ENCODE assay signal across 31 cellular contexts in the genomic region with DNA sequence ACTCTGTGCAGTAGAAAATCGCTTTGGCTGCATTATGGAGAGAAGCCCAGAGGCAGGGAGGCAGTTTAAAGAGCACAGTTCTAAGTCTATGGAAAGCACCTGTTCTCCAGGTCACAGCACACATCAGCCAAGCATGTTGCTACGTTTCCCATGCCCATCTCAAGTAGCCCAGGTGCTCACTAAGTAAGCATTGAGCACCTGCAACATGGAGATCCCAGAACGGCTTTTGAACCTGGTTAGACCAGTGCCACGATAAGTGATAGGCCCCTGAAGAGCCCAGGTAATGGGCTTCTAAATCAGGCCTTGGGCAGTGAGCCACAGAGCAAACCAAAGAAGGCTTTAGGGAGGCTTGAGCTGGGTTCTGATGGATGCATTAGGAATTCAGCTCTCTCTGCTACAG.
A peak's percentile ranks its signal among the peaks of the same experiment; 100 is the strongest.
DNase-seq lines count a peak whose midpoint lies in the region; ATAC-seq and TF ChIP-seq lines count a peak whose summit lies in the region.
"Had no signal": no experiment of that assay in that cellular context is flagged by ENCODE, and none has a peak within 500 bp of the region (broad histone marks: within the 10 kb centered on the region; RNA-seq: fewer than 3 reads in every experiment).

No MANE protein-coding gene starts in this region.

- H3K27ac ChIP-seq in endodermal cell (ENCODE audit: low read depth, low read length), result no peak overlapping the region
- H3K27ac ChIP-seq in stomach, result no peak overlapping the region
- H3K27ac ChIP-seq: dorsolateral prefrontal cortex, heart left ventricle, Peyer's patch, VCaP had no signal

- H3K27ac Mint-ChIP-seq in endodermal cell, result no peak overlapping the region
- H3K27ac Mint-ChIP-seq: activated naive CD8-positive, alpha-beta T cell; B cell; CD8-positive, alpha-beta T cell; naive B cell; stimulated activated memory B cell treated with anti-CD40 and anti-IgM and Interleukin-4, amounts not matched to agents 10 μg/mL and 1 μg/mL and 100 μg/mL, for 72 hours; T-helper 2 cell treated with Interferon-gamma antibody and Interleukin-4, amounts not matched to agents 5 μg/mL and 100 μg/mL, for 36 hours had no signal

- WGBS in endodermal cell (ENCODE audit: insufficient coverage in 1 of 2, insufficient read length in 1 of 2), 2 experiments, result 89 to 94% methylated on average over 4 of the region's 4 CpGs
- WGBS in stomach, 5 donors, result 54 to 86% (median 78%) methylated on average over 4 of the region's 4 CpGs

- intact Hi-C loops in stomach (cut with DNase I; ENCODE audit: low total_unique reads), result no loop called here

- no peak overlapping the region for H3K9ac ChIP-seq in endodermal cell (ENCODE audit: extremely low read depth, low read length, poor library complexity, severe bottlenecking)

- H3K27me3 ChIP-seq in endodermal cell (ENCODE audit: control insufficient read depth, insufficient read depth, low read length, poor library complexity, severe bottlenecking), result peaks cover 31% of the 10 kb centered on the region
- H3K27me3 ChIP-seq in stomach, result peaks cover 0 to 34% (median 4%) of the 10 kb centered on the region in 3 donors
- H3K27me3 ChIP-seq: Peyer's patch had no signal

- H3K9me3 Mint-ChIP-seq in endodermal cell, result peaks cover 2% of the 10 kb centered on the region
- H3K9me3 Mint-ChIP-seq: T-helper 2 cell treated with Interferon-gamma antibody and Interleukin-4, amounts not matched to agents 5 μg/mL and 100 μg/mL, for 36 hours had no signal

- peak; percentile 96 for DNase-seq in DMS53 treated with DMSO at 0.1 percent for 48 hours (lab: John Stamatoyannopoulos, UW; ENCODE audit: unreplicated experiment)
- DNase-seq in NCI-H1092 treated with DMSO at 0.1 percent for 48 hours (lab: John Stamatoyannopoulos, UW), result peak; percentile 70
- DNase-seq in NCI-H2196 (lab: John Stamatoyannopoulos, UW; ENCODE audit: unreplicated experiment), result peak; percentile 53
- DNase-seq in endodermal cell, result peak; percentile 17
- no peak for DNase-seq in stomach
- DNase-seq in NCI-H2171 (lab: John Stamatoyannopoulos, UW), result no peak
- DNase-seq in T-helper 2 cell, result no peak
- DNase-seq: activated CD4-positive, alpha-beta T cell treated with anti-CD3 and anti-CD28 coated beads for 4 hours; activated CD8-positive, alpha-beta memory T cell treated with anti-CD3 and anti-CD28 coated beads for 24 hours; activated effector memory CD4-positive, alpha-beta T cell treated with Interleukin-2 at 50 U/mL for 16 hours; activated T-cell treated with anti-CD3 and anti-CD28 coated beads for 4 hours; CD8-positive, alpha-beta T cell; dorsolateral prefrontal cortex; foreskin melanocyte; heart left ventricle; Kasumi-1; left ventricle myocardium superior; naive B cell; NCI-H2081; NCI-H524 treated with DMSO at 0.1 percent for 48 hours; Peyer's patch; SHP77 treated with DMSO at 0.1 percent for 48 hours; stimulated activated CD4-positive, alpha-beta T cell treated with anti-CD3 and anti-CD28 coated beads, Interleukin-15, amount 100 ng/mL, for 24 hours; substantia nigra; trophoblast cell had no signal

- peaks cover 39% of the 10 kb centered on the region for H3K27me3 Mint-ChIP-seq in endodermal cell (ENCODE audit: insufficient read depth)

- no peak for TF ChIP-seq EP300 in stomach (IDR thresholded peaks at IDR 0.05)

- TF ChIP-seq CTCF in endodermal cell (conservative IDR thresholded peaks at IDR 0.05) (no peak), stomach (IDR thresholded peaks at IDR 0.05) (no peak)

- H3K36me3 ChIP-seq in endodermal cell (ENCODE audit: control insufficient read depth, insufficient read depth, low read length), result no peaks in the 10 kb centered on the region
- H3K36me3 ChIP-seq in stomach, result no peaks in the 10 kb centered on the region
- H3K36me3 ChIP-seq: heart left ventricle, Peyer's patch had no signal

- H3K4me3 ChIP-seq in endodermal cell (ENCODE audit: low read length) (no peak overlapping the region), stomach (no peak overlapping the region)
- H3K4me3 ChIP-seq: dorsolateral prefrontal cortex, heart left ventricle, Peyer's patch had no signal

- H3K4me1 ChIP-seq in endodermal cell (ENCODE audit: control insufficient read depth, insufficient read depth, low read length) (no peaks in the 10 kb centered on the region), stomach (no peaks in the 10 kb centered on the region)
- H3K4me1 ChIP-seq: heart left ventricle, Peyer's patch had no signal

- no peak overlapping the region for H3K4me3 Mint-ChIP-seq in endodermal cell
- H3K4me3 Mint-ChIP-seq: activated naive CD8-positive, alpha-beta T cell; B cell; CD8-positive, alpha-beta T cell; naive B cell; stimulated activated memory B cell treated with anti-CD40 and anti-IgM and Interleukin-4, amounts not matched to agents 10 μg/mL and 1 μg/mL and 100 μg/mL, for 72 hours; T-helper 2 cell treated with Interferon-gamma antibody and Interleukin-4, amounts not matched to agents 5 μg/mL and 100 μg/mL, for 36 hours had no signal

- H3K4me1 Mint-ChIP-seq in endodermal cell, result no peaks in the 10 kb centered on the region
- H3K4me1 Mint-ChIP-seq: B cell; naive B cell; stimulated activated memory B cell treated with anti-CD40 and anti-IgM and Interleukin-4, amounts not matched to agents 10 μg/mL and 1 μg/mL and 100 μg/mL, for 72 hours had no signal

- H3K9me3 ChIP-seq in endodermal cell (ENCODE audit: control insufficient read depth, low read length) (no peaks in the 10 kb centered on the region), stomach (peaks cover 0 to 7% (median 0%) of the 10 kb centered on the region in 4 donors)
- H3K9me3 ChIP-seq: heart left ventricle, Peyer's patch had no signal

- no peak for ATAC-seq in GM21447 (IDR thresholded peaks at IDR 0.05; ENCODE audit: unreplicated experiment)
- ATAC-seq: CD8-positive, alpha-beta T cell; heart left ventricle; left ventricle myocardium superior; stimulated activated memory B cell treated with anti-CD40 and anti-IgM and Interleukin-4, amounts not matched to agents 10 μg/mL and 1 μg/mL and 100 μg/mL, for 72 hours had no signal

- TF ChIP-seq POLR2A in stomach (IDR thresholded peaks at IDR 0.05), result no peak

- no peaks in the 10 kb centered on the region for H3K36me3 Mint-ChIP-seq in endodermal cell (ENCODE audit: low read depth)
- H3K36me3 Mint-ChIP-seq: activated naive CD8-positive, alpha-beta T cell; CD8-positive, alpha-beta T cell; naive B cell; stimulated activated memory B cell treated with anti-CD40 and anti-IgM and Interleukin-4, amounts not matched to agents 10 μg/mL and 1 μg/mL and 100 μg/mL, for 72 hours had no signal

Comparison
In these comparisons a context has a peak if more than half of its experiments do, and no peak if none do; other contexts are left out.
1. DNase-seq: peak in DMS53 treated with DMSO at 0.1 percent for 48 hours (single experiment), NCI-H1092 treated with DMSO at 0.1 percent for 48 hours (single experiment), NCI-H2196 (single experiment) and endodermal cell (single experiment); none in stomach (single experiment), NCI-H2171 (single experiment) and T-helper 2 cell (0 of 5).